Comparison of ENCODE assay signal across 13 cellular contexts in genomic region chr10:122149607-122150505, GRCh38.
DNase-seq lines count a peak whose midpoint lies in the region; FAIRE-seq and TF ChIP-seq lines count a peak whose summit lies in the region.
"Had no signal": no experiment of that assay in that cellular context is flagged by ENCODE, and none has a peak within 500 bp of the region (broad histone marks: within the 10 kb centered on the region; RNA-seq: fewer than 3 reads in every experiment).

No MANE protein-coding gene starts in this region.

- H3K9ac ChIP-seq in neural progenitor cell = no peak overlapping the region

- no peaks in the 10 kb centered on the region for H3K27me3 ChIP-seq in neural progenitor cell
- no peaks in the 10 kb centered on the region for H3K27me3 ChIP-seq in transverse colon

- no peak for TF ChIP-seq POLR2A in transverse colon (IDR thresholded peaks at IDR 0.05)

- peaks cover 63% of the 10 kb centered on the region for H3K4me1 Mint-ChIP-seq in neural progenitor cell

- peaks cover 34% of the 10 kb centered on the region for H3K4me1 ChIP-seq in neural progenitor cell
- peaks cover 6 to 31% (median 17%) of the 10 kb centered on the region in 4 donors for H3K4me1 ChIP-seq in transverse colon

- H3K36me3 ChIP-seq in neural progenitor cell (no peaks in the 10 kb centered on the region), transverse colon (no peaks in the 10 kb centered on the region)

- H3K9me3 ChIP-seq in neural progenitor cell (ENCODE audit: low read depth) (peaks cover 4% of the 10 kb centered on the region), transverse colon (no peaks in the 10 kb centered on the region)

- H3K4me3 ChIP-seq in fibroblast of mammary gland (ENCODE audit: control insufficient read depth, low read depth, low read length) (no peak overlapping the region), neural progenitor cell (no peak overlapping the region), transverse colon (no peak overlapping the region)

- in situ Hi-C loops in transverse colon (cut with MboI; ENCODE audit: low pct_ligation_motif_present in 1 of 4, low pct_unique_long_range_greater_than_20kb in 1 of 4, low sequenced_read_pairs in 3 of 4) = no loop called here

- DNase-seq in NCI-H69 (lab: John Stamatoyannopoulos, UW) = peak; percentile 68
- peak; percentile 81 for DNase-seq in fibroblast of mammary gland (ENCODE audit: low read depth)
- DNase-seq in neural progenitor cell (ENCODE audit: low spot score) = no peak
- no peak for DNase-seq in transverse colon
- DNase-seq in medulla oblongata (ENCODE audit: extremely low spot score) = no peak
- DNase-seq in cerebellar nuclear complex (lab: John Stamatoyannopoulos, UW) = no peak
- no peak for DNase-seq in GM19239 (ENCODE audit: insufficient read length, low spot score)
- no peak for DNase-seq in NCI-H2107 treated with DMSO at 0.1 percent for 48 hours (lab: John Stamatoyannopoulos, UW; ENCODE audit: unreplicated experiment)
- DNase-seq: activated CD4-positive, alpha-beta T cell treated with anti-CD3 and anti-CD28 coated beads, Interleukin-2, amount 50 U/mL, for 48 hours; islet precursor cell; KBM-7; NCI-H510A had no signal

- no peaks in the 10 kb centered on the region for H3K79me2 ChIP-seq in neural progenitor cell (ENCODE audit: low read depth)

- H3K9me3 Mint-ChIP-seq in neural progenitor cell = peaks cover 5% of the 10 kb centered on the region

- no peak for TF ChIP-seq EP300 in transverse colon (IDR thresholded peaks at IDR 0.05; ENCODE audit: low read depth)

- intact Hi-C loops in transverse colon (cut with DNase I; ENCODE audit: low total_unique reads) = no loop called here

- H3K27ac Mint-ChIP-seq in neural progenitor cell = peak overlapping the region; percentile 93
- H3K27ac Mint-ChIP-seq: activated naive CD4-positive, alpha-beta T cell treated with anti-CD3 and anti-CD28 coated beads, Interleukin-2, amount 50 U/mL, for 72 hours had no signal

- H3K27me3 Mint-ChIP-seq in neural progenitor cell (ENCODE audit: insufficient read depth, low read depth) = peaks cover 13% of the 10 kb centered on the region

- FAIRE-seq in GM19239 (lab: Jason Lieb, UNC) = no peak

- H3K36me3 Mint-ChIP-seq in neural progenitor cell = peaks cover 24% of the 10 kb centered on the region
- H3K36me3 Mint-ChIP-seq: activated naive CD4-positive, alpha-beta T cell treated with anti-CD3 and anti-CD28 coated beads, Interleukin-2, amount 50 U/mL, for 72 hours had no signal

- H3F3A ChIP-seq in neural progenitor cell (ENCODE audit: low read depth) = peaks cover 11% of the 10 kb centered on the region

- TF ChIP-seq CTCF in fibroblast of mammary gland (conservative IDR thresholded peaks at IDR 0.05; ENCODE audit: control insufficient read depth, insufficient read depth, low read depth, low read length) (no peak), neural progenitor cell (IDR thresholded peaks at IDR 0.05) (no peak), transverse colon (IDR thresholded peaks at IDR 0.05) (no peak)

- H3K27ac ChIP-seq in neural progenitor cell (no peak overlapping the region), transverse colon (peak overlapping the region; percentile 61 to 80 (median 70))

- 40 to 81% methylated on average over 1 to 38 of the region's 40 CpGs for WGBS in transverse colon (ENCODE audit: low coverage in 1 of 2), 2 donors

- peak overlapping the region; percentile 13 for H3K4me2 ChIP-seq in neural progenitor cell

- H3K4me3 Mint-ChIP-seq in neural progenitor cell = peak overlapping the region; percentile 33

- no peaks in the 10 kb centered on the region for H4K20me1 ChIP-seq in neural progenitor cell (ENCODE audit: low read depth)

- H2AFZ ChIP-seq in neural progenitor cell (replicated peaks) = no peak overlapping the region

Comparison
In these comparisons a context has a peak if more than half of its experiments do, and no peak if none do; other contexts are left out.
1. DNase-seq: peak in NCI-H69 (single experiment) and fibroblast of mammary gland (single experiment); none in neural progenitor cell (single experiment), transverse colon (single experiment), medulla oblongata (single experiment), cerebellar nuclear complex (0 of 2), GM19239 (single experiment) and NCI-H2107 treated with DMSO at 0.1 percent for 48 hours (single experiment).